Comparison of ENCODE assay signal across 1 cellular context in the genomic region with DNA sequence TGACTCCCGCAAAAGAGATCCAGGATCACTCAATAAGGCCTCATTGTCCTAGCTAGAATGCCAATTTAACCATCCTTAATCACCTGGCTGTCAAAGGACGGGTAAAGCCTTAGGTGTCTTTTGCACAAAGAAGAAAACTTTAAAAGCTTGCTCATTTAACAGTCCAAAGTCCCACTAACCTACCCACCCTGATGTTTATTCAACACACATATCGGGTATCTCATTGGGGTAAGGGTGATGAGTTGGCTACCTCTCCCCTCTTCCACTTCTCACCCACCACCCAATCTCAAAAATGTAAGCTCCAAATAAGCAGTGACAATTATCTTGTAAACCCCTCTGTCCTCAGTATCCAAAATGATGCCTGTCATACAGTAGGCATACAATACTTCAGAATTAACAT.
TF ChIP-seq lines count a peak whose summit lies in the region.

No MANE protein-coding gene starts in this region.

TF ChIP-seq in HepG2, 621 proteins besides CTCF, POLR2A, EP300 and RAD21:
- TF ChIP-seq, protein P1, sequence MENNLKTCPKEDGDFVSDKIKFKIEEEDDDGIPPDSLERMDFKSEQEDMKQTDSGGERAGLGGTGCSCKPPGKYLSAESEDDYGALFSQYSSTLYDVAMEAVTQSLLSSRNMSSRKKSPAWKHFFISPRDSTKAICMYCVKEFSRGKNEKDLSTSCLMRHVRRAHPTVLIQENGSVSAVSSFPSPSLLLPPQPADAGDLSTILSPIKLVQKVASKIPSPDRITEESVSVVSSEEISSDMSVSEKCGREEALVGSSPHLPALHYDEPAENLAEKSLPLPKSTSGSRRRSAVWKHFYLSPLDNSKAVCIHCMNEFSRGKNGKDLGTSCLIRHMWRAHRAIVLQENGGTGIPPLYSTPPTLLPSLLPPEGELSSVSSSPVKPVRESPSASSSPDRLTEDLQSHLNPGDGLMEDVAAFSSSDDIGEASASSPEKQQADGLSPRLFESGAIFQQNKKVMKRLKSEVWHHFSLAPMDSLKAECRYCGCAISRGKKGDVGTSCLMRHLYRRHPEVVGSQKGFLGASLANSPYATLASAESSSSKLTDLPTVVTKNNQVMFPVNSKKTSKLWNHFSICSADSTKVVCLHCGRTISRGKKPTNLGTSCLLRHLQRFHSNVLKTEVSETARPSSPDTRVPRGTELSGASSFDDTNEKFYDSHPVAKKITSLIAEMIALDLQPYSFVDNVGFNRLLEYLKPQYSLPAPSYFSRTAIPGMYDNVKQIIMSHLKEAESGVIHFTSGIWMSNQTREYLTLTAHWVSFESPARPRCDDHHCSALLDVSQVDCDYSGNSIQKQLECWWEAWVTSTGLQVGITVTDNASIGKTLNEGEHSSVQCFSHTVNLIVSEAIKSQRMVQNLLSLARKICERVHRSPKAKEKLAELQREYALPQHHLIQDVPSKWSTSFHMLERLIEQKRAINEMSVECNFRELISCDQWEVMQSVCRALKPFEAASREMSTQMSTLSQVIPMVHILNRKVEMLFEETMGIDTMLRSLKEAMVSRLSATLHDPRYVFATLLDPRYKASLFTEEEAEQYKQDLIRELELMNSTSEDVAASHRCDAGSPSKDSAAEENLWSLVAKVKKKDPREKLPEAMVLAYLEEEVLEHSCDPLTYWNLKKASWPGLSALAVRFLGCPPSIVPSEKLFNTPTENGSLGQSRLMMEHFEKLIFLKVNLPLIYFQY (CRISPR knock-in tag; IDR thresholded peaks at IDR 0.05; ENCODE audit: borderline replicate concordance): no peak
- TF ChIP-seq ZEB1 (IDR thresholded peaks at IDR 0.05; ENCODE audit: insufficient replicate concordance, low read depth) (no peak), SUZ12 (IDR thresholded peaks at IDR 0.05; ENCODE audit: low read depth, low read length) (no peak), TRIM24 (CRISPR knock-in tag; IDR thresholded peaks at IDR 0.05) (no peak), TBX3 (IDR thresholded peaks at IDR 0.05; ENCODE audit: borderline replicate concordance) (no peak), PPARG (CRISPR knock-in tag; conservative IDR thresholded peaks at IDR 0.05) (peak; percentile 87), HNF4A (CRISPR knock-in tag; IDR thresholded peaks at IDR 0.05) (peak; percentile 48), RXRB (CRISPR knock-in tag; IDR thresholded peaks at IDR 0.05; ENCODE audit: borderline replicate concordance) (peak; percentile 17; the same call in 1 of the 2 replicates), SIX1 (CRISPR knock-in tag; IDR thresholded peaks at IDR 0.05; ENCODE audit: borderline replicate concordance) (peak; percentile 61; the same call in 1 of the 2 replicates), NAIF1 (CRISPR knock-in tag; IDR thresholded peaks at IDR 0.05; ENCODE audit: borderline replicate concordance) (0 out of 2 replicates have a peak, but pooled peaks have one; percentile 10), PHB2 (IDR thresholded peaks at IDR 0.05; ENCODE audit: partially characterized antibody) (no peak), SALL2 (CRISPR knock-in tag; IDR thresholded peaks at IDR 0.05) (no peak), TAF1 (CRISPR knock-in tag; IDR thresholded peaks at IDR 0.05) (no peak), ZNF232 (CRISPR knock-in tag; IDR thresholded peaks at IDR 0.05; ENCODE audit: borderline replicate concordance) (peak; percentile 61; the same call in 1 of the 2 replicates), ZNF614 (CRISPR knock-in tag; IDR thresholded peaks at IDR 0.05; ENCODE audit: borderline replicate concordance) (no peak), ARNT2 (CRISPR knock-in tag; IDR thresholded peaks at IDR 0.05; ENCODE audit: low read depth) (no peak), SP5 (CRISPR knock-in tag; IDR thresholded peaks at IDR 0.05; ENCODE audit: borderline replicate concordance, low read depth) (0 out of 2 replicates have a peak, but pooled peaks have one; percentile 15), XBP1 (CRISPR knock-in tag; IDR thresholded peaks at IDR 0.05) (no peak), HNF4G (IDR thresholded peaks at IDR 0.05; ENCODE audit: borderline replicate concordance, low read depth, low read length) (peak; percentile 18; the same call in 1 of the 2 replicates), HNF4G (CRISPR knock-in tag; IDR thresholded peaks at IDR 0.05; ENCODE audit: borderline replicate concordance, low read depth) (no peak)
- TF ChIP-seq, protein P2, sequence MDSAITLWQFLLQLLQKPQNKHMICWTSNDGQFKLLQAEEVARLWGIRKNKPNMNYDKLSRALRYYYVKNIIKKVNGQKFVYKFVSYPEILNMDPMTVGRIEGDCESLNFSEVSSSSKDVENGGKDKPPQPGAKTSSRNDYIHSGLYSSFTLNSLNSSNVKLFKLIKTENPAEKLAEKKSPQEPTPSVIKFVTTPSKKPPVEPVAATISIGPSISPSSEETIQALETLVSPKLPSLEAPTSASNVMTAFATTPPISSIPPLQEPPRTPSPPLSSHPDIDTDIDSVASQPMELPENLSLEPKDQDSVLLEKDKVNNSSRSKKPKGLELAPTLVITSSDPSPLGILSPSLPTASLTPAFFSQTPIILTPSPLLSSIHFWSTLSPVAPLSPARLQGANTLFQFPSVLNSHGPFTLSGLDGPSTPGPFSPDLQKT (CRISPR knock-in tag; IDR thresholded peaks at IDR 0.05; ENCODE audit: borderline replicate concordance): no peak
- TF ChIP-seq, protein P3, sequence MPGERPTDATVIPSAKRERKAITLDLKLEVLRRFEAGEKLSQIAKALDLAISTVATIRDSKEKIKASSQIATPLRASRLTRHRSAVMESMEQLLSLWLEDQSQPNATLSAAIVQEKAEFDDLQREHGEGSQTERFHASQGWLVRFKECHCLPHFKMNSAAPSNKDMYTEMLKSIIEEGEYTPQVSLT (CRISPR knock-in tag; IDR thresholded peaks at IDR 0.05; ENCODE audit: borderline replicate concordance, low read depth): no peak
- TF ChIP-seq, protein P4, sequence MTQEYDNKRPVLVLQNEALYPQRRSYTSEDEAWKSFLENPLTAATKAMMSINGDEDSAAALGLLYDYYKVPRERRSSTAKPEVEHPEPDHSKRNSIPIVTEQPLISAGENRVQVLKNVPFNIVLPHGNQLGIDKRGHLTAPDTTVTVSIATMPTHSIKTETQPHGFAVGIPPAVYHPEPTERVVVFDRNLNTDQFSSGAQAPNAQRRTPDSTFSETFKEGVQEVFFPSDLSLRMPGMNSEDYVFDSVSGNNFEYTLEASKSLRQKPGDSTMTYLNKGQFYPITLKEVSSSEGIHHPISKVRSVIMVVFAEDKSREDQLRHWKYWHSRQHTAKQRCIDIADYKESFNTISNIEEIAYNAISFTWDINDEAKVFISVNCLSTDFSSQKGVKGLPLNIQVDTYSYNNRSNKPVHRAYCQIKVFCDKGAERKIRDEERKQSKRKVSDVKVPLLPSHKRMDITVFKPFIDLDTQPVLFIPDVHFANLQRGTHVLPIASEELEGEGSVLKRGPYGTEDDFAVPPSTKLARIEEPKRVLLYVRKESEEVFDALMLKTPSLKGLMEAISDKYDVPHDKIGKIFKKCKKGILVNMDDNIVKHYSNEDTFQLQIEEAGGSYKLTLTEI (CRISPR knock-in tag; conservative IDR thresholded peaks at IDR 0.05): no peak
- TF ChIP-seq, protein P5, sequence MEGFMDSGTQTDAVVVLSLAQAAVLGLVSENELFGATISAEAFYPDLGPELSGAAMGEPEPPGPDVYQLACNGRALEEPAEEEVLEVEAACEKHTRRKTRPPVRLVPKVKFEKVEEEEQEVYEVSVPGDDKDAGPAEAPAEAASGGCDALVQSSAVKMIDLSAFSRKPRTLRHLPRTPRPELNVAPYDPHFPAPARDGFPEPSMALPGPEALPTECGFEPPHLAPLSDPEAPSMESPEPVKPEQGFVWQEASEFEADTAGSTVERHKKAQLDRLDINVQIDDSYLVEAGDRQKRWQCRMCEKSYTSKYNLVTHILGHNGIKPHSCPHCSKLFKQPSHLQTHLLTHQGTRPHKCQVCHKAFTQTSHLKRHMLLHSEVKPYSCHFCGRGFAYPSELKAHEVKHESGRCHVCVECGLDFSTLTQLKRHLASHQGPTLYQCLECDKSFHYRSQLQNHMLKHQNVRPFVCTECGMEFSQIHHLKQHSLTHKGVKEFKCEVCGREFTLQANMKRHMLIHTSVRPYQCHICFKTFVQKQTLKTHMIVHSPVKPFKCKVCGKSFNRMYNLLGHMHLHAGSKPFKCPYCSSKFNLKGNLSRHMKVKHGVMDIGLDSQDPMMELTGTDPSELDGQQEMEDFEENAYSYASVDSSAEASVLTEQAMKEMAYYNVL (CRISPR knock-in tag; IDR thresholded peaks at IDR 0.05; ENCODE audit: borderline replicate concordance): no peak
- TF ChIP-seq, protein P6, sequence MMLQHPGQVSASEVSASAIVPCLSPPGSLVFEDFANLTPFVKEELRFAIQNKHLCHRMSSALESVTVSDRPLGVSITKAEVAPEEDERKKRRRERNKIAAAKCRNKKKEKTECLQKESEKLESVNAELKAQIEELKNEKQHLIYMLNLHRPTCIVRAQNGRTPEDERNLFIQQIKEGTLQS (CRISPR knock-in tag; IDR thresholded peaks at IDR 0.05): no peak
- TF ChIP-seq, protein P7, sequence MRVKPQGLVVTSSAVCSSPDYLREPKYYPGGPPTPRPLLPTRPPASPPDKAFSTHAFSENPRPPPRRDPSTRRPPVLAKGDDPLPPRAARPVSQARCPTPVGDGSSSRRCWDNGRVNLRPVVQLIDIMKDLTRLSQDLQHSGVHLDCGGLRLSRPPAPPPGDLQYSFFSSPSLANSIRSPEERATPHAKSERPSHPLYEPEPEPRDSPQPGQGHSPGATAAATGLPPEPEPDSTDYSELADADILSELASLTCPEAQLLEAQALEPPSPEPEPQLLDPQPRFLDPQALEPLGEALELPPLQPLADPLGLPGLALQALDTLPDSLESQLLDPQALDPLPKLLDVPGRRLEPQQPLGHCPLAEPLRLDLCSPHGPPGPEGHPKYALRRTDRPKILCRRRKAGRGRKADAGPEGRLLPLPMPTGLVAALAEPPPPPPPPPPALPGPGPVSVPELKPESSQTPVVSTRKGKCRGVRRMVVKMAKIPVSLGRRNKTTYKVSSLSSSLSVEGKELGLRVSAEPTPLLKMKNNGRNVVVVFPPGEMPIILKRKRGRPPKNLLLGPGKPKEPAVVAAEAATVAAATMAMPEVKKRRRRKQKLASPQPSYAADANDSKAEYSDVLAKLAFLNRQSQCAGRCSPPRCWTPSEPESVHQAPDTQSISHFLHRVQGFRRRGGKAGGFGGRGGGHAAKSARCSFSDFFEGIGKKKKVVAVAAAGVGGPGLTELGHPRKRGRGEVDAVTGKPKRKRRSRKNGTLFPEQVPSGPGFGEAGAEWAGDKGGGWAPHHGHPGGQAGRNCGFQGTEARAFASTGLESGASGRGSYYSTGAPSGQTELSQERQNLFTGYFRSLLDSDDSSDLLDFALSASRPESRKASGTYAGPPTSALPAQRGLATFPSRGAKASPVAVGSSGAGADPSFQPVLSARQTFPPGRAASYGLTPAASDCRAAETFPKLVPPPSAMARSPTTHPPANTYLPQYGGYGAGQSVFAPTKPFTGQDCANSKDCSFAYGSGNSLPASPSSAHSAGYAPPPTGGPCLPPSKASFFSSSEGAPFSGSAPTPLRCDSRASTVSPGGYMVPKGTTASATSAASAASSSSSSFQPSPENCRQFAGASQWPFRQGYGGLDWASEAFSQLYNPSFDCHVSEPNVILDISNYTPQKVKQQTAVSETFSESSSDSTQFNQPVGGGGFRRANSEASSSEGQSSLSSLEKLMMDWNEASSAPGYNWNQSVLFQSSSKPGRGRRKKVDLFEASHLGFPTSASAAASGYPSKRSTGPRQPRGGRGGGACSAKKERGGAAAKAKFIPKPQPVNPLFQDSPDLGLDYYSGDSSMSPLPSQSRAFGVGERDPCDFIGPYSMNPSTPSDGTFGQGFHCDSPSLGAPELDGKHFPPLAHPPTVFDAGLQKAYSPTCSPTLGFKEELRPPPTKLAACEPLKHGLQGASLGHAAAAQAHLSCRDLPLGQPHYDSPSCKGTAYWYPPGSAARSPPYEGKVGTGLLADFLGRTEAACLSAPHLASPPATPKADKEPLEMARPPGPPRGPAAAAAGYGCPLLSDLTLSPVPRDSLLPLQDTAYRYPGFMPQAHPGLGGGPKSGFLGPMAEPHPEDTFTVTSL (CRISPR knock-in tag; IDR thresholded peaks at IDR 0.05; ENCODE audit: borderline replicate concordance): peak; percentile 16; the same call in 1 of the 2 replicates
- TF ChIP-seq, protein P8, sequence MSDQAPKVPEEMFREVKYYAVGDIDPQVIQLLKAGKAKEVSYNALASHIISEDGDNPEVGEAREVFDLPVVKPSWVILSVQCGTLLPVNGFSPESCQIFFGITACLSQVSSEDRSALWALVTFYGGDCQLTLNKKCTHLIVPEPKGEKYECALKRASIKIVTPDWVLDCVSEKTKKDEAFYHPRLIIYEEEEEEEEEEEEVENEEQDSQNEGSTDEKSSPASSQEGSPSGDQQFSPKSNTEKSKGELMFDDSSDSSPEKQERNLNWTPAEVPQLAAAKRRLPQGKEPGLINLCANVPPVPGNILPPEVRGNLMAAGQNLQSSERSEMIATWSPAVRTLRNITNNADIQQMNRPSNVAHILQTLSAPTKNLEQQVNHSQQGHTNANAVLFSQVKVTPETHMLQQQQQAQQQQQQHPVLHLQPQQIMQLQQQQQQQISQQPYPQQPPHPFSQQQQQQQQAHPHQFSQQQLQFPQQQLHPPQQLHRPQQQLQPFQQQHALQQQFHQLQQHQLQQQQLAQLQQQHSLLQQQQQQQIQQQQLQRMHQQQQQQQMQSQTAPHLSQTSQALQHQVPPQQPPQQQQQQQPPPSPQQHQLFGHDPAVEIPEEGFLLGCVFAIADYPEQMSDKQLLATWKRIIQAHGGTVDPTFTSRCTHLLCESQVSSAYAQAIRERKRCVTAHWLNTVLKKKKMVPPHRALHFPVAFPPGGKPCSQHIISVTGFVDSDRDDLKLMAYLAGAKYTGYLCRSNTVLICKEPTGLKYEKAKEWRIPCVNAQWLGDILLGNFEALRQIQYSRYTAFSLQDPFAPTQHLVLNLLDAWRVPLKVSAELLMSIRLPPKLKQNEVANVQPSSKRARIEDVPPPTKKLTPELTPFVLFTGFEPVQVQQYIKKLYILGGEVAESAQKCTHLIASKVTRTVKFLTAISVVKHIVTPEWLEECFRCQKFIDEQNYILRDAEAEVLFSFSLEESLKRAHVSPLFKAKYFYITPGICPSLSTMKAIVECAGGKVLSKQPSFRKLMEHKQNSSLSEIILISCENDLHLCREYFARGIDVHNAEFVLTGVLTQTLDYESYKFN (CRISPR knock-in tag; conservative IDR thresholded peaks at IDR 0.05): peak; percentile 67; the same call in 1 of the 2 replicates
